8 cellular contexts compared by ENCODE assay signal in genomic region chr3:111978833-111979688, GRCh38. TPM values are rescaled to one million over a fixed set of nuclear protein-coding genes. Genes with fewer than 3 reads are reported as not detected.
DNase-seq lines count a peak whose midpoint lies in the region; ATAC-seq and TF ChIP-seq lines count a peak whose summit lies in the region.

Gene ABHD10 (plus strand): TSS chr3:111979026. CDS start chr3:111979062, 36 bp downstream.

- no peaks in the 10 kb centered on the region for H3K9me3 Mint-ChIP-seq in activated T-cell treated with anti-CD3 and anti-CD28 coated beads, Interleukin-2, amount 50 U/mL, for 4 hours

- peak within 1 kb of the TSS; percentile 72 to 75 (median 73) for H3K4me3 ChIP-seq in esophagus muscularis mucosa
- peak within 1 kb of the TSS; percentile 86 to 93 for H3K4me3 ChIP-seq in muscle layer of duodenum (ENCODE audit: low read depth in 1 of 2, low read length in 2 of 2)

- peak within 1 kb of the TSS; percentile 91 for H3K4me3 Mint-ChIP-seq in activated T-cell treated with anti-CD3 and anti-CD28 coated beads, Interleukin-2, amount 50 U/mL, for 4 hours

- 0% methylated on average over 7 of the region's 50 CpGs for WGBS in esophagus muscularis mucosa

- H3K27me3 Mint-ChIP-seq in activated T-cell treated with anti-CD3 and anti-CD28 coated beads, Interleukin-2, amount 50 U/mL, for 4 hours (ENCODE audit: low read depth): no peaks in the 10 kb centered on the region

- peaks cover 0 to 16% (median 8%) of the 10 kb centered on the region in 4 donors for H3K36me3 ChIP-seq in esophagus muscularis mucosa
- peaks cover 5% of the 10 kb centered on the region in 2 donors for H3K36me3 ChIP-seq in muscle layer of duodenum (ENCODE audit: control insufficient read depth in 1 of 2, insufficient read depth in 2 of 2, low read length in 2 of 2)

- DNase-seq in DMS153 (lab: John Stamatoyannopoulos, UW) (peak; percentile 97), esophagus muscularis mucosa (ENCODE audit: extremely low spot score) (peak; percentile 97)
- DNase-seq in activated T-cell treated with anti-CD3 and anti-CD28 coated beads, Interleukin-2, amount 50 U/mL, for 4 hours: peak; percentile 96
- DNase-seq in stimulated activated CD8-positive, alpha-beta memory T cell treated with anti-CD3 and anti-CD28 coated beads, Interleukin-7, amount 100 ng/mL, for 4 hours (ENCODE audit: low read depth in 2 of 2): peak; percentile 97

- TF ChIP-seq CTCF in esophagus muscularis mucosa (IDR thresholded peaks at IDR 0.05): no peak

- no peak for TF ChIP-seq EP300 in Ishikawa (IDR thresholded peaks at IDR 0.05; ENCODE audit: borderline replicate concordance)
- no peak for TF ChIP-seq EP300 in esophagus muscularis mucosa (IDR thresholded peaks at IDR 0.05)

- peak; percentile 93 for ATAC-seq in GM21576 (IDR thresholded peaks at IDR 0.05; ENCODE audit: unreplicated experiment)
- peak; percentile 96 to 97 for ATAC-seq in activated T-cell treated with anti-CD3 and anti-CD28 coated beads, Interleukin-2, amount 50 U/mL, for 4 hours

- H3K4me1 Mint-ChIP-seq in activated T-cell treated with anti-CD3 and anti-CD28 coated beads, Interleukin-2, amount 50 U/mL, for 4 hours (ENCODE audit: low read depth): peaks cover 46% of the 10 kb centered on the region

- peaks cover 16 to 33% (median 24%) of the 10 kb centered on the region in 4 donors for H3K4me1 ChIP-seq in esophagus muscularis mucosa
- peaks cover 8 to 25% of the 10 kb centered on the region in 2 donors for H3K4me1 ChIP-seq in muscle layer of duodenum (ENCODE audit: control insufficient read depth in 1 of 2, insufficient read depth in 2 of 2, low read length in 2 of 2)

- TF ChIP-seq RAD21 in Ishikawa (IDR thresholded peaks at IDR 0.05; ENCODE audit: low read depth): no peak

- H3K27me3 ChIP-seq in esophagus muscularis mucosa (no peaks in the 10 kb centered on the region), muscle layer of duodenum (ENCODE audit: low read depth, low read length) (no peaks in the 10 kb centered on the region)

- peak; percentile 64 for TF ChIP-seq POLR2A in esophagus muscularis mucosa (IDR thresholded peaks at IDR 0.05; ENCODE audit: low read depth)

- no peaks in the 10 kb centered on the region for H3K9me3 ChIP-seq in esophagus muscularis mucosa
- H3K9me3 ChIP-seq in muscle layer of duodenum (ENCODE audit: control insufficient read depth in 1 of 2, low read length in 2 of 2): no peaks in the 10 kb centered on the region

- H3K27ac ChIP-seq in esophagus muscularis mucosa (replicated peaks in 1 of 4) (peak within 1 kb of the TSS; percentile 82 to 89 (median 85)), muscle layer of duodenum (ENCODE audit: low read length) (peak within 1 kb of the TSS; percentile 74)

- peaks cover 2% of the 10 kb centered on the region for H3K36me3 Mint-ChIP-seq in activated T-cell treated with anti-CD3 and anti-CD28 coated beads, Interleukin-2, amount 50 U/mL, for 4 hours (ENCODE audit: insufficient read depth)

- intact Hi-C loops in esophagus muscularis mucosa (cut with DNase I): no loop called here

TF ChIP-seq in Ishikawa, 13 proteins besides CTCF, POLR2A, EP300 and RAD21:
- TF ChIP-seq TCF12 (IDR thresholded peaks at IDR 0.05; ENCODE audit: low read depth) (no peak), USF1 (IDR thresholded peaks at IDR 0.05) (0 out of 2 replicates have a peak, but pooled peaks have one; percentile 26), FOXM1 (IDR thresholded peaks at IDR 0.05; ENCODE audit: borderline replicate concordance, low read depth) (0 out of 2 replicates have a peak, but pooled peaks have one; percentile 36), CEBPB (IDR thresholded peaks at IDR 0.05) (no peak), YY1 (IDR thresholded peaks at IDR 0.05; ENCODE audit: low read depth) (peak; percentile 91), ZBTB7A (IDR thresholded peaks at IDR 0.05; ENCODE audit: low read depth) (no peak), TAF1 (IDR thresholded peaks at IDR 0.05; ENCODE audit: low read depth) (peak; percentile 89), MAX (IDR thresholded peaks at IDR 0.05) (peak; percentile 92), TEAD4 (IDR thresholded peaks at IDR 0.05) (no peak; the same call in 1 of the 2 replicates), CREB1 (IDR thresholded peaks at IDR 0.05; ENCODE audit: low read depth) (no peak)
TF ChIP-seq in Ishikawa: peak in this region for 5.

TF ChIP-seq in PFSK-1, 5 proteins besides CTCF, POLR2A, EP300 and RAD21:
- TF ChIP-seq FOXP2 (optimal IDR thresholded peaks at IDR 0.05; ENCODE audit: borderline replicate concordance, extremely low read depth, extremely low read length, insufficient read depth): peak; percentile 72
- TF ChIP-seq TAF1 (IDR thresholded peaks at IDR 0.05; ENCODE audit: borderline replicate concordance, insufficient read depth, low read length): peak; percentile 68; the same call in 1 of the 2 replicates
- no peak for TF ChIP-seq SIN3A (IDR thresholded peaks at IDR 0.05; ENCODE audit: borderline replicate concordance, insufficient read depth, low read length)
- no peak for TF ChIP-seq REST (IDR thresholded peaks at IDR 0.05; ENCODE audit: insufficient read depth in 1 of 2, low read depth in 2 of 2, low read length in 2 of 2)
- TF ChIP-seq POLR2AphosphoS5 (IDR thresholded peaks at IDR 0.05; ENCODE audit: low read depth, low read length): peak; percentile 89

RNA-seq across cellular contexts. Expression of gene ABHD10, which starts in this region (rescaled TPM):
- 15.1 TPM for polyA plus RNA-seq in PFSK-1 (2012; ENCODE audit: insufficient read length, low read depth)
- total RNA-seq in activated T-cell treated with anti-CD3 and anti-CD28 coated beads, Interleukin-2, amount 50 U/mL, for 4 hours: 10 to 100 TPM; 33.4 to 41.9 (median 41.7) TPM
- total RNA-seq in esophagus muscularis mucosa: 10 to 100 TPM in 3 of 4 donors, 1 to 10 TPM in 1; 6.5 to 15.0 (median 12.2) TPM

Comparison
In these comparisons a context has a peak if more than half of its experiments do, and no peak if none do; other contexts are left out.
1. Peak in every context shown above with its lines: DNase-seq, ATAC-seq, H3K4me3 ChIP-seq and H3K27ac ChIP-seq.